Comparison of ENCODE assay signal across 7 cellular contexts in the genomic region with DNA sequence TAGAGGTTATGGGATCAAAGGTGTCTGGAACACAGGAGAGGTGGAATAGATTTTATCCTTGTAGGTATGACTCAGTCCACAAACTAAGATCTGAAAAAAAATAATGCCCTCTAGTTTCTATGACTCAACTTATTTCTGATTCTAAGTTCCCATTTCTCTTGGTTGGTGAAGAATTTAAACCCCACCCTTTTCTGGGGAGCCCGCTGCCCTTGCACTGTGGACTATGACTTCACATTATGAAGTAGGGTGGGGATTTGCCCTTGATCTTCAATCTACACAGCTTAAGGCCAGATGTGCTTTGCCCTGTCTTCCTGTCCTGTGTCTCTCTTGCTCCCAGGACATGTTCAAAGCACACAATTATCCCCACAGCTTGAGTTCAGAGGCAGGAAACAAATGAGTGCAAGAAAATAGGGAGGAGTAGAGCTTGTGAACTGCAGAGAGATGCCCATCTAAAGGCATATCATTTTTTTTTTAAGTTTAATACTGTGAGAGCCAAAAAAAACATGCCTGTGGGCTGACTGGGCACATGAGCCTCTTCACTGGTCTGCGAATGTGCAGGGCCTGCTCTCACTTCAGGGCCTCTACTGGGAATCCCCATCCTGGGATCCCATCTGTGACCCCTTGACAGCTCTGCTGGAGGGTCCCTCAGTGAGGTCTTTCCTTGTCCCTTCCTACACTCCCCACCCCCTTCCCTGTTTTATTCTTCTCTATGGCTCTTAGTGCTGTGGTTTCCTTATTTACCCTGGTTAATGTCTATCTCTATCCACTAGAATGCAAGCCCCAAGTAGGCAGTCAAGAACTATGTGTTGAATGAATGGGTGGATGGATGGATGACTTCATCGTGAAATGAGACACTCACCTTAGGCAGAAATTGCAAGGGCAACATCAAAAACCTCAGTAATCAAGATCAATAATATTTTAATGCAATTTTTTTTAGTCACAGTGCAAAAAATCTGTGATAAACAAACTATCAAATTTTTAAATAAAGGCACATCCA.
DNase-seq lines count a peak whose midpoint lies in the region; ATAC-seq and TF ChIP-seq lines count a peak whose summit lies in the region.

No MANE protein-coding gene starts in this region.

- H3K4me3 ChIP-seq in fibroblast of lung (replicated peaks in 1 of 4; ENCODE audit: control extremely low read depth in 1 of 4, insufficient read depth in 1 of 4, low read depth in 3 of 4, low read length in 4 of 4) = no peak overlapping the region
- H3K4me3 ChIP-seq in OCI-LY7 (ENCODE audit: low read depth, low read length, poor library complexity, severe bottlenecking) = no peak overlapping the region

- H3K9me3 Mint-ChIP-seq in T-helper 2 cell treated with Interferon-gamma antibody and Interleukin-4, amounts not matched to agents 5 μg/mL and 100 μg/mL, for 36 hours = peaks cover 10% of the 10 kb centered on the region

- peaks cover 26% of the 10 kb centered on the region for H3K36me3 Mint-ChIP-seq in T-helper 2 cell treated with Interferon-gamma antibody and Interleukin-4, amounts not matched to agents 5 μg/mL and 100 μg/mL, for 36 hours (ENCODE audit: low read depth)

- H3K9me2 ChIP-seq in OCI-LY7 (ENCODE audit: insufficient read depth, low read length) = no peaks in the 10 kb centered on the region; the same call in 1 of the 2 replicates

- CTCF ChIA-PET in OCI-LY7 (lab: Charles Lee; ENCODE audit: unreplicated experiment) = no interaction called here

- peak; percentile 72 for DNase-seq in T-helper 2 cell treated with Interferon-gamma antibody and Interleukin-4, amounts not matched to agents 5 μg/mL and 100 μg/mL, for 36 hours (ENCODE audit: low spot score)
- peak; percentile 90 to 93 for DNase-seq in fibroblast of lung (ENCODE audit: low read depth in 2 of 2)
- peak; percentile 79 for DNase-seq in stromal cell of bone marrow (ENCODE audit: low read depth)
- DNase-seq in OCI-LY7 (ENCODE audit: low spot score) = no peak
- no peak for DNase-seq in cortex of kidney (lab: John Stamatoyannopoulos, UW)

- ATAC-seq in GM18870 (IDR thresholded peaks at IDR 0.05; ENCODE audit: unreplicated experiment) (peak; percentile 49), HG03196 (IDR thresholded peaks at IDR 0.05; ENCODE audit: unreplicated experiment) (peak; percentile 54)

- intact Hi-C loops in OCI-LY7 (cut with micrococcal nuclease; ENCODE audit: unreplicated experiment) = no loop called here

- H4K20me1 ChIP-seq in fibroblast of lung (ENCODE audit: control insufficient read depth, extremely low read depth, insufficient read depth, low read length) (no peaks in the 10 kb centered on the region), OCI-LY7 (ENCODE audit: insufficient read depth, low read length) (no peaks in the 10 kb centered on the region)

- H3K4me2 ChIP-seq in fibroblast of lung (ENCODE audit: extremely low read depth, insufficient read depth, low read length) (peak overlapping the region; percentile 79), OCI-LY7 (ENCODE audit: low read length) (no peak overlapping the region)

- H3K9me3 ChIP-seq in fibroblast of lung (ENCODE audit: control insufficient read depth, insufficient read depth, low read depth, low read length) (no peaks in the 10 kb centered on the region), OCI-LY7 (ENCODE audit: low read length) (no peaks in the 10 kb centered on the region)

- no peaks in the 10 kb centered on the region for H3K27me3 ChIP-seq in fibroblast of lung (ENCODE audit: control insufficient read depth, insufficient read depth, low read length)

- peak overlapping the region; percentile 67 for H3K27ac ChIP-seq in fibroblast of lung (ENCODE audit: insufficient read depth, low read length)
- no peak overlapping the region for H3K27ac ChIP-seq in OCI-LY7 (ENCODE audit: low read depth, low read length, poor library complexity, severe bottlenecking)

- H3K4me1 Mint-ChIP-seq in T-helper 2 cell treated with Interferon-gamma antibody and Interleukin-4, amounts not matched to agents 5 μg/mL and 100 μg/mL, for 36 hours (ENCODE audit: low read depth) = peaks cover 74% of the 10 kb centered on the region

- H3K4me1 ChIP-seq in fibroblast of lung (ENCODE audit: control insufficient read depth, extremely low read depth, insufficient read depth, low read length) = peaks cover 17% of the 10 kb centered on the region
- no peaks in the 10 kb centered on the region for H3K4me1 ChIP-seq in OCI-LY7 (ENCODE audit: insufficient read depth, low read length, poor library complexity, severe bottlenecking)

- peak overlapping the region; percentile 52 for H3K4me3 Mint-ChIP-seq in T-helper 2 cell treated with Interferon-gamma antibody and Interleukin-4, amounts not matched to agents 5 μg/mL and 100 μg/mL, for 36 hours

- H3K36me3 ChIP-seq in fibroblast of lung (ENCODE audit: control insufficient read depth, insufficient read depth, low read length) (no peaks in the 10 kb centered on the region), OCI-LY7 (ENCODE audit: insufficient read depth, low read length) (no peaks in the 10 kb centered on the region)

- H3K27me3 Mint-ChIP-seq in T-helper 2 cell treated with Interferon-gamma antibody and Interleukin-4, amounts not matched to agents 5 μg/mL and 100 μg/mL, for 36 hours (ENCODE audit: low read depth) = no peaks in the 10 kb centered on the region

- H2AFZ ChIP-seq in fibroblast of lung (ENCODE audit: low read length) (peak overlapping the region; percentile 51), OCI-LY7 (ENCODE audit: low read length) (no peak overlapping the region)

- H3K27ac Mint-ChIP-seq in T-helper 2 cell treated with Interferon-gamma antibody and Interleukin-4, amounts not matched to agents 5 μg/mL and 100 μg/mL, for 36 hours = peak overlapping the region; percentile 93

- BruUV-seq in OCI-LY7 (replicated peaks; lab: Mats Ljungman, UMichigan) = no TSS peak

- TF ChIP-seq CTCF in fibroblast of lung (conservative IDR thresholded peaks at IDR 0.05 in 1 of 2, IDR thresholded peaks at IDR 0.05 in 1 of 2; ENCODE audit: low read depth in 1 of 2, low read length in 2 of 2) (no peak), OCI-LY7 (conservative IDR thresholded peaks at IDR 0.05; ENCODE audit: low read length) (no peak)

- no peak overlapping the region for H3K9ac ChIP-seq in fibroblast of lung (ENCODE audit: insufficient read depth, low read length)

- POLR2A ChIA-PET in OCI-LY7 (lab: Charles Lee) = no interaction called here

- H3K79me2 ChIP-seq in fibroblast of lung (ENCODE audit: control insufficient read depth, insufficient read depth, low read length) (no peaks in the 10 kb centered on the region), OCI-LY7 (ENCODE audit: insufficient read depth, low read depth, low read length) (no peaks in the 10 kb centered on the region)

Comparison
In these comparisons a context has a peak if more than half of its experiments do, and no peak if none do; other contexts are left out.
1. DNase-seq: peak in T-helper 2 cell treated with Interferon-gamma antibody and Interleukin-4, amounts not matched to agents 5 μg/mL and 100 μg/mL, for 36 hours (single experiment), fibroblast of lung (2 of 2) and stromal cell of bone marrow (single experiment); none in OCI-LY7 (single experiment) and cortex of kidney (single experiment).